14 cellular contexts compared by ENCODE assay signal in the genomic region with DNA sequence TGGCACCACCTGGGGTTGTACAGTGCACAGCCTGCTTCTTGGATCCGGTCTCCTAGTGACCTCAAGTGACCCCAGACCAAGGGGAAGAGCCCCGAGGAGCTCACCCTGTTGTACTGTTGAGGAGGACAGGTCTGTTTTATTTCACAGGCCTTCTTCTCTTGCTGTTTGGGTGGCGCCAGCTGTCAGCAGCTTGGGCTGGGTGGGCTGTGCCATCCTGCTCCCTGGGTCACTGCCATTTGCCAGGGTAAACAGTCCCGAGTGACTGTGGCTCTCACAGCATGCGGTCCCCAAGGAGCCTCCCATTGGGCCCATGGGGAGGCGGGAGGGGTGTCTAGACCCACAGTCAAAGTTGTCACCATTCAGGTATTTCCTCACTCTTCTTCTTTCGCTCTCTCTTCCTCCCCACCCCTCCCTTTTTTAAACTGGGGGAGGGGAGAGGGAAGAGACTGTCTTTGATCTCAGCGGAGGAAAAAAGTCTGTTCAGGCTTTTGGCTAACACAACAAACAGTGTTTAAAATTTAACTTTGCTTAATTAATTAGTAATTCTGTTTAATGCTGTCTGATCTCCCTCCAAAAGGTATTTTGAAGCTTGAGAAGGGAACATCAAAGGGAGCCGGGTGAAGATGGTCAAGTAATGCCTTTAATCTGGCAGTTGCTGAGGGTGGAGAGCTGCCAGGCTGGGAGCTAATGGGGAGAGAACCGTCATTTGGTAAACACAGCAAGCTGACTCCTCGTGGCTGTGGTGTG.
DNase-seq lines count a peak whose midpoint lies in the region; ATAC-seq and TF ChIP-seq lines count a peak whose summit lies in the region.
"Had no signal": no experiment of that assay in that cellular context is flagged by ENCODE, and none has a peak within 500 bp of the region (broad histone marks: within the 10 kb centered on the region; RNA-seq: fewer than 3 reads in every experiment).

No MANE protein-coding gene starts in this region.

- no peaks in the 10 kb centered on the region for H3K9me3 Mint-ChIP-seq in type B pancreatic cell
- H3K9me3 Mint-ChIP-seq: dendritic cell treated with granulocyte-macrophage colony-stimulating factor and Interleukin-4, amounts not matched to agents 40 ng/mL and 50 ng/mL, for 4 days had no signal

- intact Hi-C loops in Right ventricle myocardium inferior (cut with DNase I) = no loop called here
- intact Hi-C loops in left ventricle myocardium inferior (cut with micrococcal nuclease) = no loop called here

- no peaks in the 10 kb centered on the region for H3K27me3 Mint-ChIP-seq in type B pancreatic cell

- H3K4me1 ChIP-seq in left ventricle myocardium inferior = peaks cover 47% of the 10 kb centered on the region

- H3K9me3 ChIP-seq in left ventricle myocardium inferior (replicated peaks) = no peaks in the 10 kb centered on the region
- H3K9me3 ChIP-seq: neutrophil, Peyer's patch had no signal

- H3K4me1 Mint-ChIP-seq in type B pancreatic cell (ENCODE audit: unreplicated experiment) = peaks cover 39% of the 10 kb centered on the region

- H3K27me3 ChIP-seq in left ventricle myocardium inferior (ENCODE audit: low read depth) = no peaks in the 10 kb centered on the region
- H3K27me3 ChIP-seq: Peyer's patch had no signal

- ATAC-seq in Right ventricle myocardium inferior (peak; percentile 62), left lobe of liver (peak; percentile 72), HG03175 (IDR thresholded peaks at IDR 0.05; ENCODE audit: unreplicated experiment) (no peak)

- TF ChIP-seq CTCF in left ventricle myocardium inferior (IDR thresholded peaks at IDR 0.05; ENCODE audit: borderline replicate concordance) = no peak
- no peak for TF ChIP-seq CTCF in type B pancreatic cell (conservative IDR thresholded peaks at IDR 0.05)

- peaks cover 10% of the 10 kb centered on the region for H3K36me3 Mint-ChIP-seq in type B pancreatic cell

- H3K4me3 ChIP-seq in left ventricle myocardium inferior = no peak overlapping the region
- H3K4me3 ChIP-seq: Peyer's patch had no signal

- peak overlapping the region; percentile 23 for H3K27ac Mint-ChIP-seq in type B pancreatic cell
- H3K27ac Mint-ChIP-seq: dendritic cell treated with granulocyte-macrophage colony-stimulating factor and Interleukin-4, amounts not matched to agents 40 ng/mL and 50 ng/mL, for 4 days had no signal

- no peak overlapping the region for H3K27ac ChIP-seq in left ventricle myocardium inferior (replicated peaks)
- H3K27ac ChIP-seq: neutrophil had no signal

- no peak overlapping the region for H3K4me3 Mint-ChIP-seq in type B pancreatic cell
- H3K4me3 Mint-ChIP-seq: dendritic cell treated with granulocyte-macrophage colony-stimulating factor and Interleukin-4, amounts not matched to agents 40 ng/mL and 50 ng/mL, for 4 days had no signal

- DNase-seq in Right ventricle myocardium inferior (ENCODE audit: missing footprints) (peak; percentile 20), left ventricle myocardium inferior (no peak), SW480 (ENCODE audit: low spot score) (peak; percentile 97), left lobe of liver (ENCODE audit: low spot score) (peak; percentile 63), type B pancreatic cell (ENCODE audit: extremely low spot score, unreplicated experiment) (no peak), GDM1 (lab: John Stamatoyannopoulos, UW) (no peak), NCI-H510A treated with DMSO at 0.1 percent for 48 hours (lab: John Stamatoyannopoulos, UW) (no peak)
- DNase-seq: kidney; NCI-H2081; Peyer's patch; stimulated activated CD4-positive, alpha-beta T cell treated with anti-CD3 and anti-CD28 coated beads, Interleukin-1b, Interleukin-23, amount 100 ng/mL, for 48 hours had no signal

- no peaks in the 10 kb centered on the region for H3K36me3 ChIP-seq in left ventricle myocardium inferior
- H3K36me3 ChIP-seq: neutrophil, Peyer's patch had no signal

Comparison
In these comparisons a context has a peak if more than half of its experiments do, and no peak if none do; other contexts are left out.
1. DNase-seq: peak in Right ventricle myocardium inferior (single experiment), SW480 (single experiment) and left lobe of liver (single experiment); none in left ventricle myocardium inferior (single experiment), type B pancreatic cell (single experiment), GDM1 (single experiment) and NCI-H510A treated with DMSO at 0.1 percent for 48 hours (single experiment).